ENCODE assay signal across 1 cellular context in genomic region chr22:20156611-20157415, GRCh38.
TF ChIP-seq lines count a peak whose summit lies in the region.

No MANE protein-coding gene starts in this region.

TF ChIP-seq in HEK293, 187 proteins besides CTCF, POLR2A, EP300 and RAD21 (continued from another document):
- TF ChIP-seq PRDM10 (tag by site-specific recombination; IDR thresholded peaks at IDR 0.05), result peak; percentile 88
- peak; percentile 56; the same call in 1 of the 2 replicates for TF ChIP-seq PATZ1 (tag by site-specific recombination; IDR thresholded peaks at IDR 0.05)
- TF ChIP-seq ZNF449 (tag by site-specific recombination; IDR thresholded peaks at IDR 0.05), result no peak
- TF ChIP-seq ZNF629 (tag by site-specific recombination; IDR thresholded peaks at IDR 0.05), result peak; percentile 37; the same call in 1 of the 2 replicates
- TF ChIP-seq ZNF302 (tag by site-specific recombination; IDR thresholded peaks at IDR 0.05; ENCODE audit: low read depth), result no peak
- 0 out of 2 replicates have a peak, but pooled peaks have one; percentile 19 for TF ChIP-seq ZFP69B (tag by site-specific recombination; IDR thresholded peaks at IDR 0.05)
- no peak for TF ChIP-seq ZNF311 (tag by site-specific recombination; IDR thresholded peaks at IDR 0.05; ENCODE audit: borderline replicate concordance)
- peak; percentile 32; the same call in 1 of the 2 replicates for TF ChIP-seq SP7 (tag by site-specific recombination; IDR thresholded peaks at IDR 0.05)
- TF ChIP-seq PBX3 (CRISPR knock-in tag; IDR thresholded peaks at IDR 0.05), result no peak
- TF ChIP-seq KLF9 (tag by site-specific recombination; IDR thresholded peaks at IDR 0.05; ENCODE audit: low read depth), result 0 out of 2 replicates have a peak, but pooled peaks have one; percentile 19
- TF ChIP-seq ZBTB26 (tag by site-specific recombination; optimal IDR thresholded peaks at IDR 0.05), result peak; percentile 6
- TF ChIP-seq ZNF148 (tag by site-specific recombination; IDR thresholded peaks at IDR 0.05; ENCODE audit: borderline replicate concordance), result no peak
- TF ChIP-seq ZNF555 (tag by site-specific recombination; conservative IDR thresholded peaks at IDR 0.05), result no peak
- TF ChIP-seq KLF8 (tag by site-specific recombination; IDR thresholded peaks at IDR 0.05), result peak; percentile 59; the same call in 1 of the 2 replicates
- TF ChIP-seq ZBTB49 (tag by site-specific recombination; IDR thresholded peaks at IDR 0.05; ENCODE audit: low read depth), result no peak
- peak; percentile 68 for TF ChIP-seq ZBTB10 (tag by site-specific recombination; IDR thresholded peaks at IDR 0.05)
- TF ChIP-seq ZNF366 (tag by site-specific recombination; conservative IDR thresholded peaks at IDR 0.05), result no peak
- no peak for TF ChIP-seq ZNF157 (tag by site-specific recombination; IDR thresholded peaks at IDR 0.05)
- TF ChIP-seq GLI4 (tag by site-specific recombination; IDR thresholded peaks at IDR 0.05), result no peak
- peak; percentile 91 for TF ChIP-seq ZNF654 (tag by site-specific recombination; IDR thresholded peaks at IDR 0.05; ENCODE audit: low read depth)
